Comparison of ENCODE assay signal across 11 cellular contexts in genomic region chr1:68322837-68323687, GRCh38.
DNase-seq lines count a peak whose midpoint lies in the region; ATAC-seq and TF ChIP-seq lines count a peak whose summit lies in the region.
"Had no signal": no experiment of that assay in that cellular context is flagged by ENCODE, and none has a peak within 500 bp of the region (broad histone marks: within the 10 kb centered on the region; RNA-seq: fewer than 3 reads in every experiment).

No MANE protein-coding gene starts in this region.

- in situ Hi-C loops in transverse colon (cut with MboI; ENCODE audit: low pct_ligation_motif_present in 1 of 4, low pct_unique_long_range_greater_than_20kb in 1 of 4, low sequenced_read_pairs in 3 of 4) = loop anchor here in 2 of 4 donors (10.0 kb wide), 2 partner anchors 198 to 208 kb away; no protein-coding TSS in a partner anchor

- no peak overlapping the region for H4K5ac ChIP-seq in mesendoderm (ENCODE audit: low read length)

- H3K4me1 ChIP-seq in mesendoderm (ENCODE audit: control insufficient read depth, low read depth, low read length) (peaks cover 3% of the 10 kb centered on the region), transverse colon (peaks cover 0 to 7% (median 2%) of the 10 kb centered on the region in 4 donors)
- H3K4me1 ChIP-seq: colonic mucosa had no signal

- H3K18ac ChIP-seq in mesendoderm (ENCODE audit: low read length) = no peak overlapping the region

- H3K4ac ChIP-seq in mesendoderm (ENCODE audit: low read depth, low read length) = peak overlapping the region; percentile 27

- no peak for TF ChIP-seq EP300 in transverse colon (IDR thresholded peaks at IDR 0.05; ENCODE audit: low read depth)

- DNase-seq in HFFc6 = peak; percentile 53
- DNase-seq in astrocyte of the hippocampus (ENCODE audit: low read depth, low spot score) = peak; percentile 88
- DNase-seq in mesendoderm = no peak
- DNase-seq in transverse colon = peak; percentile 10
- DNase-seq in activated gamma-delta T cell treated with Interleukin-2 at 50 U/mL for 16 hours = no peak
- no peak for DNase-seq in immature natural killer cell
- DNase-seq: activated T-cell treated with anti-CD3 and anti-CD28 coated beads, Interleukin-2, amount 50 U/mL, for 1 hour; colonic mucosa; naive B cell; NCI-H1105 treated with DMSO at 0.1 percent for 48 hours had no signal

- TF ChIP-seq CTCF in HFFc6 (IDR thresholded peaks at IDR 0.05) = no peak
- TF ChIP-seq CTCF in transverse colon (IDR thresholded peaks at IDR 0.05) = no peak

- H3K23ac ChIP-seq in mesendoderm (ENCODE audit: low read length) = no peak overlapping the region

- H3K27me3 Mint-ChIP-seq in HFFc6 (ENCODE audit: insufficient read depth) (peaks cover 12% of the 10 kb centered on the region), immature natural killer cell (ENCODE audit: low read depth in 3 of 3) (peaks cover 0 to 3% (median 0%) of the 10 kb centered on the region in 3 donors)
- H3K27me3 Mint-ChIP-seq in activated T-helper 17 cell treated with anti-CD3 and anti-CD28 coated beads, Interleukin-2, amount 50 U/mL, for 72 hours = no peaks in the 10 kb centered on the region

- WGBS in mesendoderm (ENCODE audit: extremely low coverage, insufficient coverage, low lambda C conversion rate) = no CpG with 5 or more reads among the region's 15 CpGs
- 74 to 92% methylated on average over 4 to 15 of the region's 15 CpGs for WGBS in transverse colon (ENCODE audit: low coverage in 1 of 2), 2 donors

- H3K79me2 ChIP-seq in mesendoderm (ENCODE audit: control insufficient read depth, insufficient read depth, low read length) = no peaks in the 10 kb centered on the region

- peak overlapping the region; percentile 77 for H3K27ac Mint-ChIP-seq in HFFc6
- no peak overlapping the region for H3K27ac Mint-ChIP-seq in immature natural killer cell
- H3K27ac Mint-ChIP-seq in activated T-helper 17 cell treated with anti-CD3 and anti-CD28 coated beads, Interleukin-2, amount 50 U/mL, for 72 hours = no peak overlapping the region

- no peaks in the 10 kb centered on the region for H3K36me3 Mint-ChIP-seq in HFFc6 (ENCODE audit: low read depth)
- H3K36me3 Mint-ChIP-seq in immature natural killer cell = no peaks in the 10 kb centered on the region
- H3K36me3 Mint-ChIP-seq in activated T-helper 17 cell treated with anti-CD3 and anti-CD28 coated beads, Interleukin-2, amount 50 U/mL, for 72 hours (ENCODE audit: low read depth) = no peaks in the 10 kb centered on the region
- H3K36me3 Mint-ChIP-seq: naive B cell had no signal

- H3K4me3 Mint-ChIP-seq in HFFc6 = peak overlapping the region; percentile 84
- no peak overlapping the region for H3K4me3 Mint-ChIP-seq in immature natural killer cell
- H3K4me3 Mint-ChIP-seq in activated T-helper 17 cell treated with anti-CD3 and anti-CD28 coated beads, Interleukin-2, amount 50 U/mL, for 72 hours = no peak overlapping the region
- H3K4me3 Mint-ChIP-seq: naive B cell had no signal

- no peaks in the 10 kb centered on the region for H3K36me3 ChIP-seq in mesendoderm (ENCODE audit: control insufficient read depth, insufficient read depth, low read length)
- no peaks in the 10 kb centered on the region for H3K36me3 ChIP-seq in transverse colon
- H3K36me3 ChIP-seq: colonic mucosa had no signal

- H4K8ac ChIP-seq in mesendoderm (ENCODE audit: low read depth, low read length) = no peak overlapping the region

- no peaks in the 10 kb centered on the region for H3K9me3 ChIP-seq in transverse colon
- H3K9me3 ChIP-seq: colonic mucosa had no signal

- no peak overlapping the region for H3K27ac ChIP-seq in mesendoderm (ENCODE audit: low read depth, low read length)
- H3K27ac ChIP-seq in transverse colon = peak overlapping the region; percentile 33 to 67 (median 56)
- H3K27ac ChIP-seq: colonic mucosa had no signal

- H2AK5ac ChIP-seq in mesendoderm (ENCODE audit: low read length) = no peak overlapping the region

- H3K4me1 Mint-ChIP-seq in HFFc6 (ENCODE audit: low read depth) (peaks cover 34% of the 10 kb centered on the region), immature natural killer cell (no peaks in the 10 kb centered on the region)
- H3K4me1 Mint-ChIP-seq in activated T-helper 17 cell treated with anti-CD3 and anti-CD28 coated beads, Interleukin-2, amount 50 U/mL, for 72 hours = no peaks in the 10 kb centered on the region
- H3K4me1 Mint-ChIP-seq: naive B cell had no signal

- H2BK5ac ChIP-seq in mesendoderm (ENCODE audit: low read length) = no peak overlapping the region

- no peak for TF ChIP-seq POLR2A in transverse colon (IDR thresholded peaks at IDR 0.05)

- no peak overlapping the region for H2BK15ac ChIP-seq in mesendoderm (replicated peaks; ENCODE audit: low read depth)

- H3K4me3 ChIP-seq in mesendoderm (ENCODE audit: low read length) (no peak overlapping the region), transverse colon (no peak overlapping the region)
- H3K4me3 ChIP-seq: colonic mucosa had no signal

- H2BK120ac ChIP-seq in mesendoderm (ENCODE audit: low read depth, low read length) = no peak overlapping the region

- H3K56ac ChIP-seq in mesendoderm (ENCODE audit: low read length) = no peak overlapping the region

- H3K9me3 Mint-ChIP-seq in HFFc6 = no peaks in the 10 kb centered on the region
- peaks cover 0 to 6% (median 0%) of the 10 kb centered on the region in 6 donors for H3K9me3 Mint-ChIP-seq in immature natural killer cell
- H3K9me3 Mint-ChIP-seq in activated T-helper 17 cell treated with anti-CD3 and anti-CD28 coated beads, Interleukin-2, amount 50 U/mL, for 72 hours = no peaks in the 10 kb centered on the region
- H3K9me3 Mint-ChIP-seq: naive B cell had no signal

- H3K27me3 ChIP-seq in mesendoderm (ENCODE audit: insufficient read depth, low read length, poor library complexity) (no peaks in the 10 kb centered on the region), transverse colon (no peaks in the 10 kb centered on the region)
- H3K27me3 ChIP-seq: colonic mucosa had no signal

- no peaks in the 10 kb centered on the region for H3K79me1 ChIP-seq in mesendoderm (ENCODE audit: low read length)

- H3K9ac ChIP-seq in mesendoderm (ENCODE audit: low read length) = no peak overlapping the region

- no peak overlapping the region for H3K4me2 ChIP-seq in mesendoderm (ENCODE audit: low read length)

- intact Hi-C loops in transverse colon (cut with DNase I; ENCODE audit: low total_unique reads) = loop anchor here (10.0 kb wide), 1 partner anchor 88 kb away; the partner anchor contains the start of gene WLS

- ATAC-seq in activated T-helper 17 cell treated with anti-CD3 and anti-CD28 coated beads, Interleukin-2, amount 50 U/mL, for 72 hours (replicated peaks) = no peak

Comparison
In these comparisons a context has a peak if more than half of its experiments do, and no peak if none do; other contexts are left out.
1. DNase-seq: peak in HFFc6 (single experiment), astrocyte of the hippocampus (single experiment) and transverse colon (single experiment); none in mesendoderm (single experiment), activated gamma-delta T cell treated with Interleukin-2 at 50 U/mL for 16 hours (single experiment) and immature natural killer cell (0 of 3).